Comparison of ENCODE assay signal across 20 cellular contexts in the genomic region with DNA sequence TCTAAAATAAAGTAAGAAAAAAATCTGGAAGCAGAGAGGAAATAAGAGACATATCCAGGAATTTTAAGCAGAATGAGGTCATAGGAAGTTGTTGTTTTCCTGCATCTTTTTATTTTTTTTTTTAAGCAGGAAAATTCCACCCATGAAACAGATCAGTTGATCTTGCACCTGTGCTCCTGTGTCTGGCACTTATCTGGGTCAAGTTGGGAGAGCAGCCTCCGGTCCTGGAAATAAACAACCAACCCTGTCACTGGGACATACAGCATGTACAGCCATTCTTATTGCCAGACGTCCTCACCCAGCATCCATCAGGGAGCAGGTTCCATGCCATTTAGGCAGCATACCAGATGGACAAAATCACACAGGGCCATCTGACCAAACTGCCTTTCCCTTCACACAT.
"Had no signal": no experiment of that assay in that cellular context is flagged by ENCODE, and none has a peak within 500 bp of the region (broad histone marks: within the 10 kb centered on the region; RNA-seq: fewer than 3 reads in every experiment).

No MANE protein-coding gene starts in this region.

- H3K27me3 ChIP-seq: cardiac muscle cell, neutrophil, SJSA1 had no signal

- H3K79me2 ChIP-seq: parathyroid adenoma had no signal

- H3K27ac ChIP-seq: cardiac muscle cell, coronary artery, epithelial cell of prostate, neutrophil, parathyroid adenoma, SJSA1, skin epidermis had no signal

- ATAC-seq: activated naive CD4-positive, alpha-beta T cell treated with anti-CD3 and anti-CD28 coated beads, Interleukin-2, amount 50 U/mL, for 72 hours; activated T-cell treated with anti-CD3 and anti-CD28 coated beads, Interleukin-2, amount 50 U/mL, for 4 hours; mucosa of descending colon; naive thymus-derived CD8-positive, alpha-beta T cell; stimulated activated naive CD8-positive, alpha-beta T cell treated with anti-CD3 and anti-CD28 coated beads, Interleukin-15, Interleukin-2, amounts not matched to agents 100 U/mL and 50 U/mL, for 24 hours had no signal

- H2AFZ ChIP-seq: parathyroid adenoma had no signal

- H3K4me3 ChIP-seq: cardiac muscle cell, coronary artery, mucosa of descending colon, SJSA1, skin epidermis had no signal

- H3K36me3 Mint-ChIP-seq: memory B cell, type B pancreatic cell had no signal

- H3K9ac ChIP-seq: parathyroid adenoma had no signal

- H3K36me3 ChIP-seq: cardiac muscle cell, neutrophil, SJSA1 had no signal

- H3K27ac Mint-ChIP-seq: activated naive CD4-positive, alpha-beta T cell treated with anti-CD3 and anti-CD28 coated beads, Interleukin-2, amount 50 U/mL, for 72 hours; memory B cell; type B pancreatic cell had no signal

- H3K9me3 ChIP-seq: mucosa of descending colon, neutrophil, SJSA1 had no signal

- DNase-seq: activated CD4-positive, alpha-beta T cell treated with anti-CD3 and anti-CD28 coated beads for 1 hour; activated CD4-positive, alpha-beta T cell treated with anti-CD3 and anti-CD28 coated beads, Interleukin-2, amount 50 U/mL, for 48 hours; activated effector memory CD4-positive, alpha-beta T cell treated with Interleukin-2 at 50 U/mL for 16 hours; activated T-cell treated with anti-CD3 and anti-CD28 coated beads, Interleukin-2, amount 50 U/mL, for 4 hours; effector CD8-positive, alpha-beta T cell; mucosa of descending colon; naive thymus-derived CD8-positive, alpha-beta T cell; retina; stimulated activated CD4-positive, alpha-beta T cell treated with anti-CD3 and anti-CD28 coated beads, Interleukin-4, amount 100 ng/mL, for 24 hours; stimulated activated naive CD8-positive, alpha-beta T cell treated with anti-CD3 and anti-CD28 coated beads, Interleukin-15, Interleukin-2, amounts not matched to agents 100 U/mL and 50 U/mL, for 24 hours had no signal

- H3K4me1 ChIP-seq: parathyroid adenoma, SJSA1 had no signal

- H3K27me3 Mint-ChIP-seq: memory B cell; naive thymus-derived CD8-positive, alpha-beta T cell; type B pancreatic cell had no signal

- H3K4me3 Mint-ChIP-seq: activated T-cell treated with anti-CD3 and anti-CD28 coated beads, Interleukin-2, amount 50 U/mL, for 4 hours; memory B cell; type B pancreatic cell had no signal
